13 cellular contexts compared by ENCODE assay signal in genomic region chr6:35209622-35210289, GRCh38. TPM values are rescaled to one million over a fixed set of nuclear protein-coding genes. Genes with fewer than 3 reads are reported as not detected.
A peak's percentile ranks its signal among the peaks of the same experiment; 100 is the strongest.
DNase-seq lines count a peak whose midpoint lies in the region; FAIRE-seq and TF ChIP-seq lines count a peak whose summit lies in the region.
"Had no signal": no experiment of that assay in that cellular context is flagged by ENCODE, and none has a peak within 500 bp of the region (broad histone marks: within the 10 kb centered on the region; RNA-seq: fewer than 3 reads in every experiment).

No MANE protein-coding gene starts in this region.

- FAIRE-seq in frontal cortex (lab: Jason Lieb, UNC) = no peak
- FAIRE-seq: A549, GM12878, GM18507 had no signal

- no peak overlapping the region for H3K27ac ChIP-seq in BLaER1 treated with 17β-estradiol and CSF1 and Interleukin-3, amounts not matched to agents 10 nM and 100 nM
- no peak overlapping the region for H3K27ac ChIP-seq in mesendoderm (ENCODE audit: low read depth, low read length)
- H3K27ac ChIP-seq: A549 had no signal

- H3K4me2 ChIP-seq in BLaER1 treated with 17β-estradiol and CSF1 and Interleukin-3, amounts not matched to agents 10 nM and 100 nM = peak overlapping the region in 6 of 11 experiments; percentile 32 to 57 (median 44); a peak in 8 of 22 replicates
- H3K4me2 ChIP-seq in mesendoderm (ENCODE audit: low read length) = no peak overlapping the region
- H3K4me2 ChIP-seq: A549 had no signal

- peaks cover 27 to 36% (median 32%) of the 10 kb centered on the region in 11 experiments for H3K27me3 ChIP-seq in BLaER1 treated with 17β-estradiol and CSF1 and Interleukin-3, amounts not matched to agents 10 nM and 100 nM
- peaks cover 21% of the 10 kb centered on the region for H3K27me3 ChIP-seq in mesendoderm (ENCODE audit: insufficient read depth, low read length, poor library complexity)

- H2BK120ac ChIP-seq in mesendoderm (ENCODE audit: low read depth, low read length) = no peak overlapping the region

- peaks cover 0 to 12% (median 0%) of the 10 kb centered on the region in 11 experiments; a peak in 8 of 22 replicates for H4K20me1 ChIP-seq in BLaER1 treated with 17β-estradiol and CSF1 and Interleukin-3, amounts not matched to agents 10 nM and 100 nM

- H2BK5ac ChIP-seq in mesendoderm (ENCODE audit: low read length) = no peak overlapping the region

- no peaks in the 10 kb centered on the region for H3K79me2 ChIP-seq in mesendoderm (ENCODE audit: control insufficient read depth, insufficient read depth, low read length)

- no peak overlapping the region for H3K4ac ChIP-seq in mesendoderm (ENCODE audit: low read depth, low read length)

- no CpG with 5 or more reads among the region's 3 CpGs for WGBS in mesendoderm (ENCODE audit: extremely low coverage, insufficient coverage, low lambda C conversion rate)

- no peak overlapping the region for H2BK15ac ChIP-seq in mesendoderm (replicated peaks; ENCODE audit: low read depth)

- no peak overlapping the region for H3K18ac ChIP-seq in mesendoderm (ENCODE audit: low read length)

- TF ChIP-seq RAD21 in Ishikawa (IDR thresholded peaks at IDR 0.05; ENCODE audit: low read depth) = no peak

- H3K79me1 ChIP-seq in mesendoderm (ENCODE audit: low read length) = no peaks in the 10 kb centered on the region

- peak; percentile 20 for DNase-seq in SW480 (ENCODE audit: low spot score)
- peak; percentile 60 for DNase-seq in mesendoderm
- no peak for DNase-seq in SK-N-DZ (ENCODE audit: low spot score)
- no peak for DNase-seq in globus pallidus (ENCODE audit: low spot score)
- DNase-seq in frontal cortex (ENCODE audit: low spot score in 2 of 2) = no peak
- DNase-seq: CD8-positive, alpha-beta memory T cell; H7 had no signal

- H3K9ac ChIP-seq in BLaER1 treated with 17β-estradiol and CSF1 and Interleukin-3, amounts not matched to agents 10 nM and 100 nM = no peak overlapping the region
- no peak overlapping the region for H3K9ac ChIP-seq in mesendoderm (ENCODE audit: low read length)

- H3K4me3 ChIP-seq in BLaER1 treated with 17β-estradiol and CSF1 and Interleukin-3, amounts not matched to agents 10 nM and 100 nM = no peak overlapping the region
- H3K4me3 ChIP-seq in mesendoderm (ENCODE audit: low read length) = no peak overlapping the region
- H3K4me3 ChIP-seq: A549, GM12878 had no signal

- no peaks in the 10 kb centered on the region for H3K36me3 ChIP-seq in BLaER1 treated with 17β-estradiol and CSF1 and Interleukin-3, amounts not matched to agents 10 nM and 100 nM
- H3K36me3 ChIP-seq in mesendoderm (ENCODE audit: control insufficient read depth, insufficient read depth, low read length) = no peaks in the 10 kb centered on the region

- H3K4me1 ChIP-seq in BLaER1 treated with 17β-estradiol and CSF1 and Interleukin-3, amounts not matched to agents 10 nM and 100 nM = peaks cover 4 to 37% (median 32%) of the 10 kb centered on the region in 10 experiments; a peak in 17 of 20 replicates
- no peaks in the 10 kb centered on the region for H3K4me1 ChIP-seq in mesendoderm (ENCODE audit: control insufficient read depth, low read depth, low read length)
- H3K4me1 ChIP-seq: A549 had no signal

- no peak for TF ChIP-seq EP300 in Ishikawa (IDR thresholded peaks at IDR 0.05; ENCODE audit: borderline replicate concordance)

- no peaks in the 10 kb centered on the region for H3K9me3 ChIP-seq in BLaER1 treated with 17β-estradiol and CSF1 and Interleukin-3, amounts not matched to agents 10 nM and 100 nM (replicated peaks in 1 of 11)
- H3K9me3 ChIP-seq: A549, Caco-2 had no signal

- H3K23ac ChIP-seq in mesendoderm (ENCODE audit: low read length) = peak overlapping the region; percentile 45

- H3K56ac ChIP-seq in mesendoderm (ENCODE audit: low read length) = no peak overlapping the region

- no peak overlapping the region for H2AK5ac ChIP-seq in mesendoderm (ENCODE audit: low read length)

- H4K8ac ChIP-seq in mesendoderm (ENCODE audit: low read depth, low read length) = no peak overlapping the region

- no peak overlapping the region for H4K5ac ChIP-seq in mesendoderm (ENCODE audit: low read length)

TF ChIP-seq in Ishikawa, 13 proteins besides CTCF, POLR2A, EP300 and RAD21:
- TF ChIP-seq FOXM1 (IDR thresholded peaks at IDR 0.05; ENCODE audit: borderline replicate concordance, low read depth) (no peak), YY1 (IDR thresholded peaks at IDR 0.05; ENCODE audit: low read depth) (no peak), TEAD4 (IDR thresholded peaks at IDR 0.05) (peak; percentile 88), CREB1 (IDR thresholded peaks at IDR 0.05; ENCODE audit: low read depth) (no peak), REST (IDR thresholded peaks at IDR 0.05; ENCODE audit: low read depth) (no peak), TCF12 (IDR thresholded peaks at IDR 0.05; ENCODE audit: low read depth) (no peak), CEBPB (IDR thresholded peaks at IDR 0.05) (no peak)
- TF ChIP-seq, protein P1, sequence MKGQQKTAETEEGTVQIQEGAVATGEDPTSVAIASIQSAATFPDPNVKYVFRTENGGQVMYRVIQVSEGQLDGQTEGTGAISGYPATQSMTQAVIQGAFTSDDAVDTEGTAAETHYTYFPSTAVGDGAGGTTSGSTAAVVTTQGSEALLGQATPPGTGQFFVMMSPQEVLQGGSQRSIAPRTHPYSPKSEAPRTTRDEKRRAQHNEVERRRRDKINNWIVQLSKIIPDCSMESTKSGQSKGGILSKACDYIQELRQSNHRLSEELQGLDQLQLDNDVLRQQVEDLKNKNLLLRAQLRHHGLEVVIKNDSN (IDR thresholded peaks at IDR 0.05) = no peak
TF ChIP-seq in Ishikawa: peak in this region for 1.

RNA-seq across cellular contexts. Expression of gene SCUBE3, which starts 4.0 kb away (rescaled TPM):
- polyA plus RNA-seq in mesendoderm (2013, experiment 1 of 2) = 0.60 TPM
- 0.53 TPM for polyA plus RNA-seq in mesendoderm (2013, experiment 2 of 2)
- 0.08 and 0.09 TPM in 2 replicates for polyA plus RNA-seq in SK-N-DZ (2014; cell fraction: cytosol; rRNA removed)
- polyA plus RNA-seq in SK-N-DZ (2014; cell fraction: nucleus; rRNA removed) = 0.02 and 0.13 TPM in 2 replicates
- total RNA-seq in frontal cortex = 1.6 TPM

RNA-seq across cellular contexts. Expression of gene ZNF76, which starts 49.8 kb away (rescaled TPM):
- polyA plus RNA-seq in mesendoderm (2013, experiment 1 of 2) = 7.4 TPM
- 7.5 TPM for polyA plus RNA-seq in mesendoderm (2013, experiment 2 of 2)
- 15.5 and 18.4 TPM in 2 replicates for polyA plus RNA-seq in SK-N-DZ (2014; cell fraction: cytosol; rRNA removed)
- polyA plus RNA-seq in SK-N-DZ (2014; cell fraction: nucleus; rRNA removed) = 60.8 and 107 TPM in 2 replicates
- 11.0 TPM for total RNA-seq in frontal cortex

Comparison
In these comparisons a context has a peak if more than half of its experiments do, and no peak if none do; other contexts are left out.
1. DNase-seq: peak in SW480 (single experiment) and mesendoderm (single experiment); none in SK-N-DZ (single experiment), globus pallidus (single experiment) and frontal cortex (0 of 2).